9 cellular contexts compared by ENCODE assay signal in genomic region chr7:79093421-79093820, GRCh38.
"Had no signal": no experiment of that assay in that cellular context is flagged by ENCODE, and none has a peak within 500 bp of the region (broad histone marks: within the 10 kb centered on the region; RNA-seq: fewer than 3 reads in every experiment).

No MANE protein-coding gene starts in this region.

- H2AFZ ChIP-seq: GM23338 had no signal

- H3K4me3 ChIP-seq: GM23338, K562 had no signal

- H3K27ac ChIP-seq: HL-60 had no signal

- DNase-seq: H9, HCEC 1CT, IMR-90, KG1 had no signal

- FAIRE-seq: H1, H54, K562 had no signal

- ATAC-seq: GM23338, K562 had no signal

- H3K4me2 ChIP-seq: GM23338 had no signal
